Comparison of ENCODE assay signal across 8 cellular contexts in genomic region chr1:70222716-70223235, GRCh38. TPM values are rescaled to one million over a fixed set of nuclear protein-coding genes. Genes with fewer than 3 reads are reported as not detected.
A peak's percentile ranks its signal among the peaks of the same experiment; 100 is the strongest.
DNase-seq lines count a peak whose midpoint lies in the region; ATAC-seq and TF ChIP-seq lines count a peak whose summit lies in the region.

No MANE protein-coding gene starts in this region.

- H3K36me3 Mint-ChIP-seq in naive thymus-derived CD4-positive, alpha-beta T cell = peaks cover 0 to 19% (median 13%) of the 10 kb centered on the region in 5 donors

- H3K27me3 ChIP-seq in BJ (ENCODE audit: control insufficient read depth, insufficient read depth, low read length) = no peaks in the 10 kb centered on the region
- H3K27me3 ChIP-seq in naive thymus-derived CD4-positive, alpha-beta T cell (ENCODE audit: control insufficient read depth in 2 of 2, insufficient read depth in 2 of 2, low read length in 2 of 2) = no peaks in the 10 kb centered on the region

- H3K4me1 Mint-ChIP-seq in naive thymus-derived CD4-positive, alpha-beta T cell = peaks cover 36 to 73% (median 67%) of the 10 kb centered on the region in 7 donors

- peaks cover 0 to 2% (median 0%) of the 10 kb centered on the region in 5 donors for H3K27me3 Mint-ChIP-seq in naive thymus-derived CD4-positive, alpha-beta T cell

- H3K9me3 Mint-ChIP-seq in naive thymus-derived CD4-positive, alpha-beta T cell = peaks cover 0 to 6% (median 0%) of the 10 kb centered on the region in 11 donors

- H3K9me3 ChIP-seq in KOPT-K1 (ENCODE audit: insufficient read depth, low read length, poor library complexity, severe bottlenecking) = no peaks in the 10 kb centered on the region
- H3K9me3 ChIP-seq in naive thymus-derived CD4-positive, alpha-beta T cell (ENCODE audit: control insufficient read depth in 2 of 3, low read length in 3 of 3) = no peaks in the 10 kb centered on the region

- H3K27ac Mint-ChIP-seq in naive thymus-derived CD4-positive, alpha-beta T cell = peak overlapping the region in 8 of 9 donors; percentile 28 to 99 (median 96)

- intact Hi-C loops in naive thymus-derived CD4-positive, alpha-beta T cell (cut with micrococcal nuclease) = no loop called here

- DNase-seq in BJ (ENCODE audit: low read depth) = no peak
- DNase-seq in choroid plexus epithelial cell (ENCODE audit: low read depth) = no peak
- no peak for DNase-seq in naive thymus-derived CD4-positive, alpha-beta T cell
- no peak for DNase-seq in activated effector memory CD4-positive, alpha-beta T cell treated with anti-CD3 and anti-CD28 coated beads, Interleukin-2, amount 50 U/mL, for 16 hours
- DNase-seq in iPS-NIHi7 (ENCODE audit: extremely low spot score) = no peak
- DNase-seq in medulla oblongata (ENCODE audit: extremely low spot score) = no peak

- H3K4me3 ChIP-seq in BJ (ENCODE audit: low read depth, low read length) = peak overlapping the region; percentile 54
- peak overlapping the region; percentile 80 for H3K4me3 ChIP-seq in choroid plexus epithelial cell (ENCODE audit: low read depth, low read length)
- H3K4me3 ChIP-seq in naive thymus-derived CD4-positive, alpha-beta T cell (ENCODE audit: low read length) = peak overlapping the region; percentile 85

- CTCF ChIA-PET in BJ (lab: Yijun Ruan, JAX) = no interaction called here
- CTCF ChIA-PET in naive thymus-derived CD4-positive, alpha-beta T cell (lab: Charles Lee) = no interaction called here

- no peak for ATAC-seq in naive thymus-derived CD4-positive, alpha-beta T cell
- no peak for ATAC-seq in HG03571 (IDR thresholded peaks at IDR 0.05; ENCODE audit: unreplicated experiment)

- TF ChIP-seq CTCF in BJ (IDR thresholded peaks at IDR 0.05; ENCODE audit: insufficient read depth, low read depth, low read length) (no peak), choroid plexus epithelial cell (conservative IDR thresholded peaks at IDR 0.05; ENCODE audit: low read depth, low read length) (no peak)

- H3K4me1 ChIP-seq in naive thymus-derived CD4-positive, alpha-beta T cell (ENCODE audit: control insufficient read depth in 2 of 2, insufficient read depth in 2 of 2, low read length in 2 of 2) = peaks cover 34 to 44% of the 10 kb centered on the region in 2 donors

- H3K4me3 Mint-ChIP-seq in naive thymus-derived CD4-positive, alpha-beta T cell = peak overlapping the region; percentile 64 to 95 (median 90)

- H3K36me3 ChIP-seq in BJ (ENCODE audit: control insufficient read depth, insufficient read depth, low read length) = peaks cover 3% of the 10 kb centered on the region; the same call in 1 of the 2 replicates
- peaks cover 50% of the 10 kb centered on the region for H3K36me3 ChIP-seq in KOPT-K1 (ENCODE audit: insufficient read depth, low read length)
- peaks cover 0 to 9% (median 0%) of the 10 kb centered on the region in 3 experiments for H3K36me3 ChIP-seq in naive thymus-derived CD4-positive, alpha-beta T cell (ENCODE audit: control insufficient read depth in 2 of 3, insufficient read depth in 3 of 3, low read length in 3 of 3)

- peak overlapping the region; percentile 97 for H3K27ac ChIP-seq in KOPT-K1 (ENCODE audit: low read depth, low read length, poor library complexity, severe bottlenecking)
- peak overlapping the region; percentile 95 for H3K27ac ChIP-seq in naive thymus-derived CD4-positive, alpha-beta T cell (ENCODE audit: low read depth, low read length)

- POLR2A ChIA-PET in BJ (lab: Charles Lee) = no interaction called here
- POLR2A ChIA-PET in naive thymus-derived CD4-positive, alpha-beta T cell (lab: Charles Lee) = interaction anchor here (0.6 to 6.6 kb wide), 5 partner anchors 11 to 188 kb away, joined by 3 to 108 read pairs (median 4); partner anchors contain the start of genes ANKRD13C, CTH and LRRC40

RNA-seq across cellular contexts. Expression of gene SRSF11, which starts 1.6 kb away (rescaled TPM):
- polyA plus RNA-seq in BJ (2011; rRNA removed) = 208 and 229 TPM in 2 replicates
- polyA minus RNA-seq in BJ (2011; rRNA and poly(A)+ RNA removed) = 120 and 158 TPM in 2 replicates
- total RNA-seq in naive thymus-derived CD4-positive, alpha-beta T cell = 100 to 1,000 TPM; 190 to 413 (median 372) TPM
- polyA plus RNA-seq in naive thymus-derived CD4-positive, alpha-beta T cell = 100 to 1,000 TPM in 1 of 2 donors, 10 to 100 TPM in 1; 86.3 to 113 TPM

RNA-seq across cellular contexts. Expression of gene LRRC40, which starts 17.4 kb away (rescaled TPM):
- polyA plus RNA-seq in BJ (2011; rRNA removed) = 5.0 and 12.3 TPM in 2 replicates
- 3.3 and 3.6 TPM in 2 replicates for polyA minus RNA-seq in BJ (2011; rRNA and poly(A)+ RNA removed)
- total RNA-seq in naive thymus-derived CD4-positive, alpha-beta T cell = 10 to 100 TPM; 10.3 to 19.2 (median 12.1) TPM
- polyA plus RNA-seq in naive thymus-derived CD4-positive, alpha-beta T cell = 1 to 10 TPM; 6.1 to 6.7 TPM
